In the genomic region with DNA sequence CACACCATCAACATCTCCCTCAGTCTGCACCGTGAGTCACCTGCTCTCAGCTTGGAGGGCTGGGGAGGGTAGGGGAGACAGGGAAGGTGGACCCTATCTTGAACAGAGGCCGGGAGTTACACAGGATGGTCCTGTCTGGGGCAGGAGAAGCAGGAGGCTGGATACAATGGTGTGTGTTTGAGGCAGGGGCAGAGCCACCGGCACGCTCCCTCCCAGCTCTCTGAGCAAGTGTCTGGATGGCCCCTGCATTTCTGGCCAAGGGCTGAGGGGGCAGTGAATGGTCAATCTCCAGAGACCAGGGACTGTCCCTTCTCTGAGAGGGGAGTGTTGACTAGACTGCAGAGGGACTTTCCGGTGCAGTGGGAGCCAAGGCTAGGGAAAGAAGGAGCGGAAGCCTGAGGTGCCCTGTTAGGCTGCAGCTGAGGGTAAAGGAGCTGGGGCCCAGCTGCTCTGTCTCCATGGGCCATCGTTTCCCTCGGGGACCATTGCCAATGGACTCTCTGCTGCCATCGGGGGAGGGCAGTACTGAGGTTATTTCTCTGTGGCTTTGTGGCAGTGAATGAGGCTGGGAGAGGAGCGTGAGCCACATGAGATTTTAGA, we compare ENCODE assay signal across 16 cellular contexts. TPM values are rescaled to one million over a fixed set of nuclear protein-coding genes. Genes with fewer than 3 reads are reported as not detected.
A peak's percentile ranks its signal among the peaks of the same experiment; 100 is the strongest.
DNase-seq lines count a peak whose midpoint lies in the region; ATAC-seq, FAIRE-seq and TF ChIP-seq lines count a peak whose summit lies in the region.
"Had no signal": no experiment of that assay in that cellular context is flagged by ENCODE, and none has a peak within 500 bp of the region (broad histone marks: within the 10 kb centered on the region; RNA-seq: fewer than 3 reads in every experiment).

No MANE protein-coding gene starts in this region.

- TF ChIP-seq EP300 in H1 (IDR thresholded peaks at IDR 0.05; ENCODE audit: borderline replicate concordance in 1 of 2, low read depth in 2 of 2, low read length in 2 of 2) (no peak), transverse colon (IDR thresholded peaks at IDR 0.05; ENCODE audit: low read depth) (no peak)

- peaks cover 38 to 65% (median 51%) of the 10 kb centered on the region in 4 experiments for H3K36me3 ChIP-seq in H1 (ENCODE audit: control insufficient read depth in 2 of 4, insufficient read depth in 4 of 4, low read length in 3 of 4)
- H3K36me3 ChIP-seq in transverse colon = peaks cover 0 to 8% (median 3%) of the 10 kb centered on the region in 4 donors

- intact Hi-C loops in transverse colon (cut with DNase I; ENCODE audit: low total_unique reads) = no loop called here

- H3K36me3 Mint-ChIP-seq in activated naive CD8-positive, alpha-beta T cell treated with anti-CD3 and anti-CD28 coated beads, Interleukin-2, amount 10 ng/mL, durations not matched to agents 7 days and 5 days = no peaks in the 10 kb centered on the region
- H3K36me3 Mint-ChIP-seq in activated naive CD8-positive, alpha-beta T cell treated with anti-CD3 and anti-CD28 coated beads, Interleukin-2, amount 50 U/mL, for 24 hours (ENCODE audit: low read depth) = no peaks in the 10 kb centered on the region
- H3K36me3 Mint-ChIP-seq in nephron (ENCODE audit: low read depth) = peaks cover 73% of the 10 kb centered on the region

- H3K27ac Mint-ChIP-seq in activated naive CD8-positive, alpha-beta T cell treated with anti-CD3 and anti-CD28 coated beads, Interleukin-2, amount 10 ng/mL, durations not matched to agents 7 days and 5 days = peak overlapping the region; percentile 37
- no peak overlapping the region for H3K27ac Mint-ChIP-seq in activated naive CD8-positive, alpha-beta T cell treated with anti-CD3 and anti-CD28 coated beads, Interleukin-2, amount 50 U/mL, for 24 hours
- peak overlapping the region; percentile 36 to 100 (median 99) for H3K27ac Mint-ChIP-seq in nephron

- TF ChIP-seq CTCF in H1 (IDR thresholded peaks at IDR 0.05; ENCODE audit: control extremely low read depth in 1 of 3, insufficient read depth in 1 of 3, low read depth in 1 of 3, low read length in 3 of 3) (no peak), nephron (IDR thresholded peaks at IDR 0.05; ENCODE audit: unreplicated experiment in 3 of 3) (no peak), transverse colon (IDR thresholded peaks at IDR 0.05) (no peak)

- FAIRE-seq in H1 (lab: Jason Lieb, UNC) = no peak

- H3K18ac ChIP-seq in H1 (ENCODE audit: extremely low read depth, low read length) = no peak overlapping the region

- no peak overlapping the region for H2BK12ac ChIP-seq in H1 (ENCODE audit: low read depth, low read length)

- peaks cover 0 to 4% (median 0%) of the 10 kb centered on the region in 4 experiments; a peak in 1 of 7 replicates for H3K4me1 ChIP-seq in H1 (replicated peaks in 1 of 4; ENCODE audit: control insufficient read depth in 3 of 4, insufficient read depth in 4 of 4, low read length in 3 of 4)
- peaks cover 41 to 61% (median 48%) of the 10 kb centered on the region in 4 donors for H3K4me1 ChIP-seq in transverse colon

- in situ Hi-C loops in transverse colon (cut with MboI; ENCODE audit: low pct_ligation_motif_present in 1 of 4, low pct_unique_long_range_greater_than_20kb in 1 of 4, low sequenced_read_pairs in 3 of 4) = no loop called here

- POLR2A ChIA-PET in activated naive CD8-positive, alpha-beta T cell treated with anti-CD3 and anti-CD28 coated beads, Interleukin-2, amount 10 ng/mL, durations not matched to agents 7 days and 5 days (lab: Charles Lee) = no interaction called here
- POLR2A ChIA-PET in H1 (lab: Charles Lee; ENCODE audit: partially characterized antibody) = interaction anchor here (0.6 to 5.6 kb wide), 9 partner anchors 9 to 366 kb away, joined by 3 to 62 read pairs (median 6); a partner anchor contains a TSS

- TF ChIP-seq RAD21 in H1 (IDR thresholded peaks at IDR 0.05 in 1 of 2, conservative IDR thresholded peaks at IDR 0.05 in 1 of 2; ENCODE audit: low read depth in 2 of 2, low read length in 2 of 2) = no peak

- H3K56ac ChIP-seq in H1 (replicated peaks; ENCODE audit: insufficient read length, low read depth, low read length) = no peak overlapping the region

- no peaks in the 10 kb centered on the region for H3K9me3 ChIP-seq in H1 (ENCODE audit: insufficient read depth in 2 of 2, low read depth in 1 of 2, low read length in 1 of 2)
- H3K9me3 ChIP-seq in transverse colon = no peaks in the 10 kb centered on the region

- peaks cover 2% of the 10 kb centered on the region; the same call in 1 of the 2 replicates for H3K79me1 ChIP-seq in H1 (ENCODE audit: low read depth, low read length)

- no peak overlapping the region for H4K91ac ChIP-seq in H1 (replicated peaks; ENCODE audit: insufficient read length, low read length)

- no peak overlapping the region for H2AK5ac ChIP-seq in H1 (ENCODE audit: low read depth, low read length)

- ATAC-seq in activated naive CD8-positive, alpha-beta T cell treated with anti-CD3 and anti-CD28 coated beads, Interleukin-2, amount 10 ng/mL, durations not matched to agents 7 days and 5 days (ENCODE audit: low read depth) = no peak
- ATAC-seq in activated naive CD8-positive, alpha-beta T cell treated with anti-CD3 and anti-CD28 coated beads, Interleukin-2, amount 50 U/mL, for 24 hours = no peak
- ATAC-seq in HG02840 (IDR thresholded peaks at IDR 0.05; ENCODE audit: low FRiP score, unreplicated experiment) = no peak
- ATAC-seq: SK-N-SH treated with all-trans-retinoic acid at 6 μM for 48 hours had no signal

- peaks cover 4% of the 10 kb centered on the region for H3K27me3 Mint-ChIP-seq in activated naive CD8-positive, alpha-beta T cell treated with anti-CD3 and anti-CD28 coated beads, Interleukin-2, amount 10 ng/mL, durations not matched to agents 7 days and 5 days
- no peaks in the 10 kb centered on the region for H3K27me3 Mint-ChIP-seq in activated naive CD8-positive, alpha-beta T cell treated with anti-CD3 and anti-CD28 coated beads, Interleukin-2, amount 50 U/mL, for 24 hours
- no peaks in the 10 kb centered on the region for H3K27me3 Mint-ChIP-seq in nephron (ENCODE audit: low read depth)

- H3K27me3 ChIP-seq in H1 (replicated peaks in 1 of 4; ENCODE audit: control insufficient read depth in 3 of 4, extremely low read depth in 1 of 4, insufficient read depth in 3 of 4, low read length in 3 of 4) (no peaks in the 10 kb centered on the region), transverse colon (no peaks in the 10 kb centered on the region)

- no peak overlapping the region; a peak in 1 of 7 replicates for H3K9ac ChIP-seq in H1 (replicated peaks in 1 of 4; ENCODE audit: extremely low read depth in 1 of 4, low read depth in 3 of 4, low read length in 3 of 4)

- no peak overlapping the region for H2BK20ac ChIP-seq in H1 (ENCODE audit: low read length)

- no peak overlapping the region for H3K23ac ChIP-seq in H1 (ENCODE audit: insufficient read length)

- no peak overlapping the region for H4K5ac ChIP-seq in H1 (ENCODE audit: insufficient read length, low read depth, low read length)

- no peak overlapping the region for H3K4me3 Mint-ChIP-seq in activated naive CD8-positive, alpha-beta T cell treated with anti-CD3 and anti-CD28 coated beads, Interleukin-2, amount 10 ng/mL, durations not matched to agents 7 days and 5 days
- no peak overlapping the region for H3K4me3 Mint-ChIP-seq in activated naive CD8-positive, alpha-beta T cell treated with anti-CD3 and anti-CD28 coated beads, Interleukin-2, amount 50 U/mL, for 24 hours
- H3K4me3 Mint-ChIP-seq in nephron = no peak overlapping the region

- H3K23me2 ChIP-seq in H1 (ENCODE audit: low read depth, low read length) = no peaks in the 10 kb centered on the region

- H3K14ac ChIP-seq in H1 (ENCODE audit: insufficient read length) = no peak overlapping the region

- H2BK15ac ChIP-seq in H1 (ENCODE audit: low read length) = no peak overlapping the region

- CTCF ChIA-PET in H1 (lab: Charles Lee; ENCODE audit: partially characterized antibody) = interaction anchor here (0.9 to 6.6 kb wide), 11 partner anchors 9 to 91 kb away, joined by 3 to 58 read pairs (median 5); a partner anchor contains a TSS

- no peak overlapping the region for H3K4me2 ChIP-seq in H1 (ENCODE audit: insufficient read depth in 1 of 2, low read depth in 2 of 2, low read length in 2 of 2)

- WGBS in H1 (ENCODE audit: extremely low coverage in 1 of 2, insufficient coverage in 1 of 2, insufficient read length in 1 of 2, insufficient replicate concordance in 2 of 2, low coverage in 1 of 2, low lambda C conversion rate in 2 of 2, missing lambda C conversion rate in 1 of 2), 2 experiments = 85% methylated on average over 10 of the region's 10 CpGs; no CpG with 5 or more reads in 1 of the 2 experiments
- WGBS in transverse colon (ENCODE audit: low coverage in 1 of 2), 2 donors = 52% methylated on average over 10 of the region's 10 CpGs; no CpG with 5 or more reads in 1 of the 2 donors

- no peak for TF ChIP-seq POLR2A in H1 (IDR thresholded peaks at IDR 0.05; ENCODE audit: control extremely low read depth in 1 of 2, low read depth in 2 of 2, low read length in 2 of 2)
- TF ChIP-seq POLR2A in transverse colon (IDR thresholded peaks at IDR 0.05) = no peak

- H4K20me1 ChIP-seq in H1 (replicated peaks in 1 of 2; ENCODE audit: control insufficient read depth in 1 of 2, insufficient read depth in 2 of 2, low read length in 2 of 2) = peaks cover 8 to 17% of the 10 kb centered on the region in 2 experiments

- H3K27ac ChIP-seq in H1 (ENCODE audit: low read depth, low read length) (no peak overlapping the region), transverse colon (peak overlapping the region; percentile 83 to 97 (median 87))
- H3K27ac ChIP-seq: VCaP had no signal

- no peak overlapping the region for H3K4me3 ChIP-seq in H1 (ENCODE audit: extremely low read depth in 1 of 4, insufficient read depth in 2 of 4, low read depth in 3 of 4, low read length in 4 of 4)
- H3K4me3 ChIP-seq in transverse colon = no peak overlapping the region

- no peak overlapping the region for H2AFZ ChIP-seq in H1 (ENCODE audit: low read length)

- H2BK120ac ChIP-seq in H1 (replicated peaks; ENCODE audit: low read depth, low read length) = no peak overlapping the region

- DNase-seq in activated naive CD8-positive, alpha-beta T cell treated with anti-CD3 and anti-CD28 coated beads, Interleukin-2, amount 10 ng/mL, durations not matched to agents 7 days and 5 days = no peak
- DNase-seq in activated naive CD8-positive, alpha-beta T cell treated with anti-CD3 and anti-CD28 coated beads, Interleukin-2, amount 50 U/mL, for 24 hours = no peak
- no peak for DNase-seq in H1 (ENCODE audit: low read depth in 1 of 2, low spot score in 2 of 2)
- DNase-seq in transverse colon = no peak
- DNase-seq in stimulated activated CD4-positive, alpha-beta T cell treated with anti-CD3 and anti-CD28 coated beads, Interleukin-4, amount 100 ng/mL, for 4 hours = no peak
- no peak for DNase-seq in LoVo (ENCODE audit: low spot score)
- DNase-seq: 8988T; activated naive CD4-positive, alpha-beta T cell treated with anti-CD3 and anti-CD28 coated beads, Interleukin-2, amount 50 U/mL, for 16 hours; COR-L47; HCEC 1CT; stimulated activated naive CD4-positive, alpha-beta T cell treated with Interleukin-2 at 50 U/mL for 16 hours had no signal

- no peaks in the 10 kb centered on the region for H3K9me3 Mint-ChIP-seq in activated naive CD8-positive, alpha-beta T cell treated with anti-CD3 and anti-CD28 coated beads, Interleukin-2, amount 10 ng/mL, durations not matched to agents 7 days and 5 days
- H3K9me3 Mint-ChIP-seq in activated naive CD8-positive, alpha-beta T cell treated with anti-CD3 and anti-CD28 coated beads, Interleukin-2, amount 50 U/mL, for 24 hours = no peaks in the 10 kb centered on the region
- no peaks in the 10 kb centered on the region for H3K9me3 Mint-ChIP-seq in nephron

- H3K79me2 ChIP-seq in H1 (ENCODE audit: control insufficient read depth in 1 of 2, insufficient read depth in 2 of 2, low read length in 2 of 2) = no peaks in the 10 kb centered on the region

- H2BK5ac ChIP-seq in H1 (ENCODE audit: low read depth, low read length) = no peak overlapping the region

- peak overlapping the region; percentile 46; the same call in 1 of the 2 replicates for H4K8ac ChIP-seq in H1 (ENCODE audit: extremely low read depth, insufficient read depth, low read length)

- no peak overlapping the region for H3K4ac ChIP-seq in H1 (replicated peaks; ENCODE audit: insufficient read length, low read depth, low read length)

- peaks cover 18% of the 10 kb centered on the region for H3K4me1 Mint-ChIP-seq in activated naive CD8-positive, alpha-beta T cell treated with anti-CD3 and anti-CD28 coated beads, Interleukin-2, amount 10 ng/mL, durations not matched to agents 7 days and 5 days
- peaks cover 6% of the 10 kb centered on the region for H3K4me1 Mint-ChIP-seq in activated naive CD8-positive, alpha-beta T cell treated with anti-CD3 and anti-CD28 coated beads, Interleukin-2, amount 50 U/mL, for 24 hours
- peaks cover 83% of the 10 kb centered on the region for H3K4me1 Mint-ChIP-seq in nephron

RNA-seq across cellular contexts. Expression of a gene that starts 1.9 kb away (rescaled TPM):
- total RNA-seq in activated naive CD8-positive, alpha-beta T cell treated with anti-CD3 and anti-CD28 coated beads, Interleukin-2, amount 10 ng/mL, durations not matched to agents 7 days and 5 days = not detected
- not detected in 2 replicates for total RNA-seq in H1 (2021; fragmentation: NEBNext Ultra II Directional; extraction: Animal tissue kit (Norgen Biotek cat#: 25700))
- not detected in 2 replicates for polyA plus RNA-seq in H1 (2011; rRNA removed)
- not detected for polyA plus RNA-seq in H1 (2011; cell fraction: cytosol; rRNA removed)
- polyA plus RNA-seq in H1 (2011; cell fraction: nucleus; rRNA removed) = not detected
- not detected in 4 replicates for polyA plus RNA-seq in H1 (2012, experiment 1 of 2)
- not detected for polyA plus RNA-seq in H1 (2012, experiment 2 of 2)
- polyA plus RNA-seq in H1 (2013, experiment 1 of 2) = not detected
- polyA plus RNA-seq in H1 (2013, experiment 2 of 2) = not detected
- polyA minus RNA-seq in H1 (2011; rRNA and poly(A)+ RNA removed) = not detected in 2 replicates
- not detected for polyA minus RNA-seq in H1 (2011; cell fraction: cytosol; rRNA and poly(A)+ RNA removed)
- polyA minus RNA-seq in H1 (2011; cell fraction: nucleus; rRNA and poly(A)+ RNA removed) = not detected
- not detected for total RNA-seq in transverse colon
- total RNA-seq: mononuclear cell had no signal

RNA-seq across cellular contexts. Expression of a gene that starts 17.3 kb away (rescaled TPM):
- total RNA-seq in activated naive CD8-positive, alpha-beta T cell treated with anti-CD3 and anti-CD28 coated beads, Interleukin-2, amount 10 ng/mL, durations not matched to agents 7 days and 5 days = 1 to 10 TPM; 4.9 to 6.1 TPM
- 92.5 and 99.1 TPM in 2 replicates for total RNA-seq in H1 (2021; fragmentation: NEBNext Ultra II Directional; extraction: Animal tissue kit (Norgen Biotek cat#: 25700))
- 35.3 and 59.0 TPM in 2 replicates for polyA plus RNA-seq in H1 (2011; rRNA removed)
- polyA plus RNA-seq in H1 (2011; cell fraction: cytosol; rRNA removed) = 32.8 TPM
- 168 TPM for polyA plus RNA-seq in H1 (2011; cell fraction: nucleus; rRNA removed)
- 61.6 to 121 TPM (median 97.9 TPM) in 4 replicates for polyA plus RNA-seq in H1 (2012, experiment 1 of 2)
- 64.6 TPM for polyA plus RNA-seq in H1 (2012, experiment 2 of 2)
- 72.6 TPM for polyA plus RNA-seq in H1 (2013, experiment 1 of 2)
- 45.3 TPM for polyA plus RNA-seq in H1 (2013, experiment 2 of 2)
- polyA minus RNA-seq in H1 (2011; rRNA and poly(A)+ RNA removed) = 137 and 189 TPM in 2 replicates
- polyA minus RNA-seq in H1 (2011; cell fraction: cytosol; rRNA and poly(A)+ RNA removed) = 104 TPM
- polyA minus RNA-seq in H1 (2011; cell fraction: nucleus; rRNA and poly(A)+ RNA removed) = 104 TPM
- 100 to 1,000 TPM in 3 of 4 donors, 10 to 100 TPM in 1; 94.3 to 248 (median 199) TPM for total RNA-seq in transverse colon

RNA-seq across cellular contexts. Expression of a gene that starts 34.4 kb away (rescaled TPM):
- total RNA-seq in activated naive CD8-positive, alpha-beta T cell treated with anti-CD3 and anti-CD28 coated beads, Interleukin-2, amount 10 ng/mL, durations not matched to agents 7 days and 5 days = 100 to 1,000 TPM; 251 to 263 TPM
- total RNA-seq in H1 (2021; fragmentation: NEBNext Ultra II Directional; extraction: Animal tissue kit (Norgen Biotek cat#: 25700)) = 26.8 and 32.9 TPM in 2 replicates
- 38.7 and 52.2 TPM in 2 replicates for polyA plus RNA-seq in H1 (2011; rRNA removed)
- 42.9 TPM for polyA plus RNA-seq in H1 (2011; cell fraction: cytosol; rRNA removed)
- 104 TPM for polyA plus RNA-seq in H1 (2011; cell fraction: nucleus; rRNA removed)
- polyA plus RNA-seq in H1 (2012, experiment 1 of 2) = 32.8 to 37.0 TPM (median 34.7 TPM) in 4 replicates
- 21.8 TPM for polyA plus RNA-seq in H1 (2012, experiment 2 of 2)
- 26.6 TPM for polyA plus RNA-seq in H1 (2013, experiment 1 of 2)
- polyA plus RNA-seq in H1 (2013, experiment 2 of 2) = 28.7 TPM
- polyA minus RNA-seq in H1 (2011; rRNA and poly(A)+ RNA removed) = 32.3 and 34.6 TPM in 2 replicates
- 11.3 TPM for polyA minus RNA-seq in H1 (2011; cell fraction: cytosol; rRNA and poly(A)+ RNA removed)
- polyA minus RNA-seq in H1 (2011; cell fraction: nucleus; rRNA and poly(A)+ RNA removed) = 30.5 TPM
- total RNA-seq in transverse colon = 100 to 1,000 TPM; 181 to 318 (median 198) TPM

RNA-seq across cellular contexts. Expression of a gene that starts 56.6 kb away (rescaled TPM):
- 10 to 100 TPM; 13.1 to 16.1 TPM for total RNA-seq in activated naive CD8-positive, alpha-beta T cell treated with anti-CD3 and anti-CD28 coated beads, Interleukin-2, amount 10 ng/mL, durations not matched to agents 7 days and 5 days
- 20.6 and 20.9 TPM in 2 replicates for total RNA-seq in H1 (2021; fragmentation: NEBNext Ultra II Directional; extraction: Animal tissue kit (Norgen Biotek cat#: 25700))
- polyA plus RNA-seq in H1 (2011; rRNA removed) = 23.5 and 30.8 TPM in 2 replicates
- polyA plus RNA-seq in H1 (2011; cell fraction: cytosol; rRNA removed) = 23.9 TPM
- 31.8 TPM for polyA plus RNA-seq in H1 (2011; cell fraction: nucleus; rRNA removed)
- 18.8 to 24.4 TPM (median 22.7 TPM) in 4 replicates for polyA plus RNA-seq in H1 (2012, experiment 1 of 2)
- polyA plus RNA-seq in H1 (2012, experiment 2 of 2) = 22.8 TPM
- 12.4 TPM for polyA plus RNA-seq in H1 (2013, experiment 1 of 2)
- 11.5 TPM for polyA plus RNA-seq in H1 (2013, experiment 2 of 2)
- polyA minus RNA-seq in H1 (2011; rRNA and poly(A)+ RNA removed) = 12.2 and 22.2 TPM in 2 replicates
- polyA minus RNA-seq in H1 (2011; cell fraction: cytosol; rRNA and poly(A)+ RNA removed) = 17.3 TPM
- 13.8 TPM for polyA minus RNA-seq in H1 (2011; cell fraction: nucleus; rRNA and poly(A)+ RNA removed)
- total RNA-seq in transverse colon = 1 to 10 TPM; 2.6 to 9.1 (median 4.7) TPM

Comparison
In these comparisons a context has a peak if more than half of its experiments do, and no peak if none do; other contexts are left out.
1. RNA of a gene that starts 17.3 kb away (total RNA-seq): 94.3 to 248 TPM in transverse colon and 92.5 to 99.1 TPM in H1; 4.9 to 6.1 TPM in activated naive CD8-positive, alpha-beta T cell treated with anti-CD3 and anti-CD28 coated beads, Interleukin-2, amount 10 ng/mL, durations not matched to agents 7 days and 5 days; every median in the first group is over 10 times any median in the second.